Comparison of ENCODE assay signal across 14 cellular contexts in the genomic region with DNA sequence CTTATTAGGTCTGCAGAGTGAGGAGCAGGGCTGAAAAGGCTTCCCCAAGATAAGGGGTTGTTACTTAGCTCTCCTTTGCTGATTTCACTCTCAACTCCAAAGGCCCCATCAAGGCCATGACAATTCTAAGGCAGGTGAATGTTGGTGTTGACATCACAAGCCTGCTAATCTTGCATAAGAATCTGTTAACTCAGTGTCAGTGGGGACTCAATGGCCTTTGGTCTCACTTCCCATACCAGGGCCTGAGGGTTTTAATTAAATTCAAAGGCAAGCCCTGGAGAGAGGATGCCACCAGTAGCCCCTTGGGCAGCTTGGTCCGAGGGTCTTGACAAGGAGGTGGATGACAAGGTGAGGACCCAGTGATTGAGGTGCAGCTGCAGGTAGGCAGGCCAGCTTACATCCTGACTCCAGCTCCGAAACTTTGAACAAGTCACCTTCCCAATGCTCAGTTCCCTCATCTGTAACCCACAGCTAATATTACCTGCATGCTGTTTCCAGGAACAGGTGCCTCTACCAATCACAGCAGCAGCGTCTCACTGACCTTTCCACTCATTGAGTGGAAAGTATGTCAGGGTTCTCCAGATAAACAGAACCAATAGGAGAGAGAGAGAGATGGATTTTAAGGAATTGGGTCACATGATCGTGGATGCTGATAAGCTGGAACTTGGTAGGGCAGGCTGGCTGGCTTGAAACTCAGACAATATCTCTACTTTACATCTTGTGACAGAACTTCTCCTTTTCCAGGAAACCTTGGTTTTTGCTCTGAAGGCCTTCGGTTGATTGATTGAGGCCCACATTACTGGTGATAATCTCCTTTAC. TPM values are rescaled to one million over a fixed set of nuclear protein-coding genes. Genes with fewer than 3 reads are reported as not detected.
DNase-seq lines count a peak whose midpoint lies in the region; ATAC-seq and TF ChIP-seq lines count a peak whose summit lies in the region.
"Had no signal": no experiment of that assay in that cellular context is flagged by ENCODE, and none has a peak within 500 bp of the region (broad histone marks: within the 10 kb centered on the region; RNA-seq: fewer than 3 reads in every experiment).

No MANE protein-coding gene starts in this region.

- no peaks in the 10 kb centered on the region for H3K36me3 Mint-ChIP-seq in dendritic cell treated with granulocyte-macrophage colony-stimulating factor and Interleukin-4, amounts not matched to agents 40 ng/mL and 50 ng/mL, for 4 days (ENCODE audit: low read depth)
- H3K36me3 Mint-ChIP-seq in stimulated activated naive B cell treated with anti-CD40 and anti-IgM and Interleukin-4, amounts not matched to agents 10 μg/mL and 1 μg/mL and 100 μg/mL, for 72 hours, result no peaks in the 10 kb centered on the region

- peak overlapping the region; percentile 87 for H3K27ac Mint-ChIP-seq in dendritic cell treated with granulocyte-macrophage colony-stimulating factor and Interleukin-4, amounts not matched to agents 40 ng/mL and 50 ng/mL, for 4 days
- no peak overlapping the region for H3K27ac Mint-ChIP-seq in stimulated activated naive B cell treated with anti-CD40 and anti-IgM and Interleukin-4, amounts not matched to agents 10 μg/mL and 1 μg/mL and 100 μg/mL, for 72 hours
- H3K27ac Mint-ChIP-seq: activated CD4-positive, alpha-beta T cell treated with anti-CD3 and anti-CD28 coated beads, Interleukin-2, amount 10 ng/mL, durations not matched to agents 7 days and 5 days had no signal

- TF ChIP-seq POLR2A in lower leg skin (IDR thresholded peaks at IDR 0.05), result no peak

- peaks cover 79% of the 10 kb centered on the region for H3K4me1 Mint-ChIP-seq in dendritic cell treated with granulocyte-macrophage colony-stimulating factor and Interleukin-4, amounts not matched to agents 40 ng/mL and 50 ng/mL, for 4 days (ENCODE audit: low read depth)
- peaks cover 5 to 7% of the 10 kb centered on the region in 2 donors for H3K4me1 Mint-ChIP-seq in stimulated activated naive B cell treated with anti-CD40 and anti-IgM and Interleukin-4, amounts not matched to agents 10 μg/mL and 1 μg/mL and 100 μg/mL, for 72 hours

- H3K9me3 Mint-ChIP-seq in dendritic cell treated with granulocyte-macrophage colony-stimulating factor and Interleukin-4, amounts not matched to agents 40 ng/mL and 50 ng/mL, for 4 days, result no peaks in the 10 kb centered on the region
- H3K9me3 Mint-ChIP-seq in stimulated activated naive B cell treated with anti-CD40 and anti-IgM and Interleukin-4, amounts not matched to agents 10 μg/mL and 1 μg/mL and 100 μg/mL, for 72 hours, result no peaks in the 10 kb centered on the region
- H3K9me3 Mint-ChIP-seq: activated CD4-positive, alpha-beta T cell treated with anti-CD3 and anti-CD28 coated beads, Interleukin-2, amount 10 ng/mL, durations not matched to agents 7 days and 5 days had no signal

- 67 to 69% methylated on average over 5 of the region's 5 CpGs for WGBS in lower leg skin, 2 donors

- H3K4me3 ChIP-seq in lower leg skin (ENCODE audit: low read depth, poor library complexity, severe bottlenecking), result no peak overlapping the region
- H3K4me3 ChIP-seq: testis had no signal

- no peaks in the 10 kb centered on the region for H3K27me3 Mint-ChIP-seq in dendritic cell treated with granulocyte-macrophage colony-stimulating factor and Interleukin-4, amounts not matched to agents 40 ng/mL and 50 ng/mL, for 4 days
- no peaks in the 10 kb centered on the region for H3K27me3 Mint-ChIP-seq in stimulated activated naive B cell treated with anti-CD40 and anti-IgM and Interleukin-4, amounts not matched to agents 10 μg/mL and 1 μg/mL and 100 μg/mL, for 72 hours
- H3K27me3 Mint-ChIP-seq: activated CD4-positive, alpha-beta T cell treated with anti-CD3 and anti-CD28 coated beads, Interleukin-2, amount 10 ng/mL, durations not matched to agents 7 days and 5 days had no signal

- DNase-seq in SIG-M5 treated with dmso at 0.1 percent for 504 hours (lab: John Stamatoyannopoulos, UW; ENCODE audit: unreplicated experiment) (peak; percentile 63), SIG-M5 (lab: John Stamatoyannopoulos, UW) (no peak), lower leg skin (ENCODE audit: low spot score in 2 of 2) (no peak)
- DNase-seq in stimulated activated naive B cell treated with anti-CD40 and anti-IgM and Interleukin-4, amounts not matched to agents 10 μg/mL and 1 μg/mL and 100 μg/mL, for 72 hours, result no peak
- no peak for DNase-seq in stimulated activated CD8-positive, alpha-beta memory T cell treated with anti-CD3 and anti-CD28 coated beads, Interleukin-4, amount 100 ng/mL, for 48 hours
- DNase-seq: activated CD4-positive, alpha-beta T cell treated with anti-CD3 and anti-CD28 coated beads, Interleukin-2, amount 10 ng/mL, durations not matched to agents 7 days and 5 days; activated gamma-delta T cell; central memory CD4-positive, alpha-beta T cell; NCI-H1417; NCI-H774; testis had no signal

- intact Hi-C loops in dendritic cell treated with granulocyte-macrophage colony-stimulating factor and Interleukin-4, amounts not matched to agents 40 ng/mL and 50 ng/mL, for 4 days (cut with micrococcal nuclease), result no loop called here
- intact Hi-C loops in lower leg skin (cut with DNase I; ENCODE audit: low total_unique reads), result no loop called here

- no peak overlapping the region for H3K4me3 Mint-ChIP-seq in dendritic cell treated with granulocyte-macrophage colony-stimulating factor and Interleukin-4, amounts not matched to agents 40 ng/mL and 50 ng/mL, for 4 days
- H3K4me3 Mint-ChIP-seq in stimulated activated naive B cell treated with anti-CD40 and anti-IgM and Interleukin-4, amounts not matched to agents 10 μg/mL and 1 μg/mL and 100 μg/mL, for 72 hours, result no peak overlapping the region
- H3K4me3 Mint-ChIP-seq: activated CD4-positive, alpha-beta T cell treated with anti-CD3 and anti-CD28 coated beads, Interleukin-2, amount 10 ng/mL, durations not matched to agents 7 days and 5 days had no signal

- no peak for TF ChIP-seq CTCF in lower leg skin (IDR thresholded peaks at IDR 0.05)

- peak; percentile 33 to 39 for ATAC-seq in stimulated activated naive B cell treated with anti-CD40 and anti-IgM and Interleukin-4, amounts not matched to agents 10 μg/mL and 1 μg/mL and 100 μg/mL, for 72 hours (replicated peaks)

RNA-seq across cellular contexts. Expression of gene ALAS1, which starts 9.2 kb away (rescaled TPM):
- 10 to 100 TPM; 17.5 to 43.1 (median 32.2) TPM for total RNA-seq in lower leg skin

RNA-seq across cellular contexts. Expression of gene POC1A, which starts 34.6 kb away (rescaled TPM):
- 1 to 10 TPM; 1.6 to 4.9 (median 1.9) TPM for total RNA-seq in lower leg skin

RNA-seq across cellular contexts. Expression of gene TLR9, which starts 36.6 kb away (rescaled TPM):
- total RNA-seq in lower leg skin, result under 1 TPM in 2 of 4 donors, not detected in 2; 0.19 to 0.61 TPM
- total RNA-seq: epithelial cell of proximal tubule, H1 had no signal

RNA-seq across cellular contexts. Expression of gene TWF2, which starts 50.2 kb away (rescaled TPM):
- total RNA-seq in lower leg skin, result 10 to 100 TPM; 39.3 to 60.2 (median 52.0) TPM

RNA-seq across cellular contexts. Expression of gene PPM1M, which starts 56.8 kb away (rescaled TPM):
- total RNA-seq in lower leg skin, result 10 to 100 TPM; 10.4 to 28.6 (median 14.0) TPM
